ENCODE assay signal across 9 cellular contexts in the genomic region with DNA sequence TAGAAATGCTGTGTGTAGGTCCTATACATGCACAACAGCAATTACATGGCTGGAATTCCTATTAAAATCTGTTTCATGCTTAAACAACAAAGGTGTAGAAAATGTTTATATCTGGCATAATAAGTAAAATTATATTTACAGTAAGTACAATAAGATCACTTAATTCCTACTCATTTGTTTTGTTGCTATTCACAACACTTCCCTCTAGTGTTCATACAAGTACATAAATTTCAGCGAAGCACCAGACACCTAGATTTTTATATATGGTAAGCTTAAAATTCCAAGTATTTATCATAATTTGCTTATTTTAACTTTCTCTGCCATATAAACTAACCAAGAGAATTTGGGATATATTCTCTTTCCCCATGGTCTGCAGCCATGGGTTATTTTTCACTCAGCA. TPM values are rescaled to one million over a fixed set of nuclear protein-coding genes. Genes with fewer than 3 reads are reported as not detected.
A peak's percentile ranks its signal among the peaks of the same experiment; 100 is the strongest.
DNase-seq lines count a peak whose midpoint lies in the region; ATAC-seq, FAIRE-seq and TF ChIP-seq lines count a peak whose summit lies in the region.
"Had no signal": no experiment of that assay in that cellular context is flagged by ENCODE, and none has a peak within 500 bp of the region (broad histone marks: within the 10 kb centered on the region; RNA-seq: fewer than 3 reads in every experiment).

No MANE protein-coding gene starts in this region.

- H3K23ac ChIP-seq in IMR-90 (ENCODE audit: low read depth, low read length): no peak overlapping the region

- no peak overlapping the region for H3K18ac ChIP-seq in IMR-90 (ENCODE audit: low read depth, low read length)

- no peak overlapping the region for H3K27ac Mint-ChIP-seq in activated naive CD4-positive, alpha-beta T cell treated with anti-CD3 and anti-CD28 coated beads, Interleukin-2, amount 50 U/mL, for 72 hours
- H3K27ac Mint-ChIP-seq: GM23338 had no signal

- no CpG with 5 or more reads among the region's 1 CpG for WGBS in IMR-90 (ENCODE audit: extremely low coverage in 2 of 2, insufficient read length in 1 of 2), 2 experiments
- WGBS in HepG2 (ENCODE audit: low lambda C conversion rate): 33% methylated on average over 1 of the region's 1 CpG

- H4K91ac ChIP-seq in IMR-90 (ENCODE audit: insufficient read depth, low read depth, low read length): no peak overlapping the region

- H3K36me3 Mint-ChIP-seq in activated naive CD4-positive, alpha-beta T cell treated with anti-CD3 and anti-CD28 coated beads, Interleukin-2, amount 50 U/mL, for 72 hours: no peaks in the 10 kb centered on the region

- H2BK120ac ChIP-seq in IMR-90 (ENCODE audit: low read depth, low read length): no peak overlapping the region

- H3K4me3 ChIP-seq in IMR-90 (ENCODE audit: insufficient read depth, low read depth, low read length) (no peak overlapping the region), WI38 (ENCODE audit: low read depth, low read length) (no peak overlapping the region), HepG2 (replicated peaks in 1 of 3; ENCODE audit: insufficient read depth in 1 of 3, low read depth in 2 of 3, low read length in 3 of 3) (no peak overlapping the region), tibial artery (no peak overlapping the region)
- H3K4me3 ChIP-seq: GM23338 had no signal

- in situ Hi-C loops in IMR-90 (cut with MboI; ENCODE audit: low sequenced_read_pairs): loop anchor here (5.0 to 25.0 kb wide), 3 partner anchors 206 to 804 kb away; no protein-coding TSS in a partner anchor
- in situ Hi-C loops in HepG2 (cut with HindIII; ENCODE audit: extremely low pct_ligation_motif_present, low pct_unique_long_range_greater_than_20kb): no loop called here

- no peaks in the 10 kb centered on the region for H3K9me1 ChIP-seq in IMR-90 (ENCODE audit: insufficient read depth, low read length)

- H2BK20ac ChIP-seq in IMR-90 (ENCODE audit: low read depth, low read length): no peak overlapping the region

- FAIRE-seq in D721Med (lab: Jason Lieb, UNC) (no peak), HepG2 (lab: Jason Lieb, UNC) (no peak)

- no peaks in the 10 kb centered on the region for H3K9me3 ChIP-seq in IMR-90 (ENCODE audit: control insufficient read depth, insufficient read depth, low read length)
- no peaks in the 10 kb centered on the region for H3K9me3 ChIP-seq in HepG2 (ENCODE audit: low read length)
- no peaks in the 10 kb centered on the region for H3K9me3 ChIP-seq in tibial artery

- H3K56ac ChIP-seq in IMR-90 (ENCODE audit: extremely low read depth, insufficient read depth, low read length): no peak overlapping the region

- H3K27ac ChIP-seq in IMR-90 (ENCODE audit: insufficient read depth, low read length) (no peak overlapping the region), HepG2 (ENCODE audit: extremely low read length, insufficient read depth, low read length) (no peak overlapping the region), tibial artery (no peak overlapping the region)

- POLR2A ChIA-PET in IMR-90 (lab: Charles Lee; ENCODE audit: unreplicated experiment) (no interaction called here), HepG2 (lab: Yijun Ruan, JAX) (no interaction called here)

- TF ChIP-seq CTCF in D721Med (IDR thresholded peaks at IDR 0.05; ENCODE audit: insufficient read depth, missing control alignments) (peak; percentile 34), IMR-90 (conservative IDR thresholded peaks at IDR 0.05; ENCODE audit: low read depth, low read length) (peak; percentile 47), WI38 (IDR thresholded peaks at IDR 0.05; ENCODE audit: low read depth, low read length) (0 out of 2 replicates have a peak, but pooled peaks have one; percentile 6), HepG2 (CRISPR knock-in tag; IDR thresholded peaks at IDR 0.05) (no peak), tibial artery (IDR thresholded peaks at IDR 0.05) (no peak)

- H4K8ac ChIP-seq in IMR-90 (ENCODE audit: low read depth in 2 of 2, low read length in 2 of 2): no peak overlapping the region

- BruUV-seq in IMR-90 (replicated peaks; lab: Mats Ljungman, UMichigan): no TSS peak
- no TSS peak for BruUV-seq in HepG2 (replicated peaks; lab: Mats Ljungman, UMichigan)

- H2BK15ac ChIP-seq in IMR-90 (ENCODE audit: low read depth, low read length): no peak overlapping the region

- CTCF ChIA-PET in IMR-90 (lab: Yijun Ruan, JAX): interaction anchor here (0.6 to 1.3 kb wide), 7 partner anchors 10 to 501 kb away, joined by 3 read pairs; no protein-coding TSS in a partner anchor
- CTCF ChIA-PET in HepG2 (lab: Yijun Ruan, JAX; ENCODE audit: low intra/inter-chr PET ratio, low total read pairs): no interaction called here

- H4K5ac ChIP-seq in IMR-90 (ENCODE audit: low read depth, low read length): no peak overlapping the region

- H3K4me1 ChIP-seq in IMR-90 (ENCODE audit: control insufficient read depth, insufficient read depth, low read length) (0 out of 2 replicates have a peak, but pooled peaks cover 2% of the 10 kb centered on the region), HepG2 (ENCODE audit: insufficient read depth, low read length) (no peaks in the 10 kb centered on the region), tibial artery (peaks cover 0 to 31% (median 12%) of the 10 kb centered on the region in 4 donors)

- intact Hi-C loops in IMR-90 (cut with micrococcal nuclease): loop anchor here (5.0 kb wide), 1 partner anchor 521 kb away; no protein-coding TSS in a partner anchor
- intact Hi-C loops in HepG2 (cut with micrococcal nuclease; ENCODE audit: unreplicated experiment): loop anchor here (5.0 kb wide), 1 partner anchor 326 kb away; no protein-coding TSS in a partner anchor
- intact Hi-C loops in tibial artery (cut with DNase I; ENCODE audit: low total_unique reads): no loop called here

- H3K27me3 ChIP-seq in IMR-90 (ENCODE audit: control insufficient read depth, insufficient read depth, low read length) (peaks cover 2% of the 10 kb centered on the region; the same call in 1 of the 2 replicates), HepG2 (ENCODE audit: control insufficient read depth in 1 of 2, insufficient read depth in 2 of 2, low read length in 2 of 2) (no peaks in the 10 kb centered on the region), tibial artery (no peaks in the 10 kb centered on the region)

- peak; percentile 21; the same call in 1 of the 2 replicates for TF ChIP-seq RAD21 in IMR-90 (IDR thresholded peaks at IDR 0.05; ENCODE audit: low read length)
- TF ChIP-seq RAD21 in HepG2 (CRISPR knock-in tag; IDR thresholded peaks at IDR 0.05): no peak

- ATAC-seq in IMR-90 (ENCODE audit: low read depth): no peak
- ATAC-seq in HepG2: no peak
- no peak for ATAC-seq in HG03432 (IDR thresholded peaks at IDR 0.05; ENCODE audit: unreplicated experiment)
- ATAC-seq in activated naive CD4-positive, alpha-beta T cell treated with anti-CD3 and anti-CD28 coated beads, Interleukin-2, amount 50 U/mL, for 72 hours: no peak
- ATAC-seq: GM23338 had no signal

- H3K4me2 ChIP-seq in IMR-90 (ENCODE audit: low read depth, low read length) (no peak overlapping the region), HepG2 (ENCODE audit: low read depth, low read length) (no peak overlapping the region)
- H3K4me2 ChIP-seq: GM23338 had no signal

- no peak overlapping the region for H3K9ac ChIP-seq in IMR-90 (ENCODE audit: low read depth, low read length)
- no peak overlapping the region for H3K9ac ChIP-seq in HepG2 (ENCODE audit: insufficient read depth, low read depth, low read length)

- dilution Hi-C loops in IMR-90 (cut with HindIII; ENCODE audit: low sequenced_read_pairs, unreplicated experiment): no loop called here

- no peak overlapping the region for H2AK5ac ChIP-seq in IMR-90 (ENCODE audit: low read depth, low read length)

- H2AFZ ChIP-seq in IMR-90 (replicated peaks; ENCODE audit: low read length, poor library complexity) (no peak overlapping the region), HepG2 (ENCODE audit: low read length) (no peak overlapping the region)
- H2AFZ ChIP-seq: GM23338 had no signal

- no peak overlapping the region for H2BK5ac ChIP-seq in IMR-90 (ENCODE audit: low read depth, low read length, poor library complexity, severe bottlenecking)

- H3K14ac ChIP-seq in IMR-90 (replicated peaks; ENCODE audit: low read depth, low read length): no peak overlapping the region

- H3K79me1 ChIP-seq in IMR-90 (ENCODE audit: low read depth in 1 of 2, low read length in 2 of 2): no peaks in the 10 kb centered on the region

- H3K79me2 ChIP-seq in HepG2 (ENCODE audit: insufficient read depth, low read length): no peaks in the 10 kb centered on the region

- H4K20me1 ChIP-seq in IMR-90 (ENCODE audit: insufficient read depth, low read length) (no peaks in the 10 kb centered on the region), HepG2 (ENCODE audit: insufficient read depth, low read length) (no peaks in the 10 kb centered on the region)

- H3K9me3 Mint-ChIP-seq in activated naive CD4-positive, alpha-beta T cell treated with anti-CD3 and anti-CD28 coated beads, Interleukin-2, amount 50 U/mL, for 72 hours: no peaks in the 10 kb centered on the region
- H3K9me3 Mint-ChIP-seq: GM23338 had no signal

- no peak overlapping the region for H3K4ac ChIP-seq in IMR-90 (ENCODE audit: low read depth, low read length)

- no peak for TF ChIP-seq POLR2A in IMR-90 (IDR thresholded peaks at IDR 0.05; ENCODE audit: low read depth, low read length)
- TF ChIP-seq POLR2A in HepG2 (IDR thresholded peaks at IDR 0.05; ENCODE audit: insufficient read depth in 1 of 2, low read depth in 2 of 2, low read length in 2 of 2): no peak

- H3K36me3 ChIP-seq in IMR-90 (ENCODE audit: control insufficient read depth, insufficient read depth, low read length): no peaks in the 10 kb centered on the region
- H3K36me3 ChIP-seq in HepG2 (replicated peaks in 1 of 2; ENCODE audit: control insufficient read depth in 1 of 2, insufficient read depth in 2 of 2, low read length in 2 of 2): no peaks in the 10 kb centered on the region
- no peaks in the 10 kb centered on the region for H3K36me3 ChIP-seq in tibial artery

- DNase-seq in D721Med (ENCODE audit: insufficient read length, low spot score): no peak
- peak; percentile 43 for DNase-seq in IMR-90
- DNase-seq in HepG2 (ENCODE audit: low spot score): peak; percentile 7
- no peak for DNase-seq in tibial artery
- DNase-seq in activated naive CD4-positive, alpha-beta T cell treated with anti-CD3 and anti-CD28 coated beads, Interleukin-2, amount 50 U/mL, for 72 hours (ENCODE audit: low spot score in 2 of 2): no peak
- DNase-seq: stimulated activated CD4-positive, alpha-beta T cell treated with anti-CD3 and anti-CD28 coated beads, Interleukin-2, amount 100 ng/mL, for 24 hours had no signal

- no peak overlapping the region for H2AK9ac ChIP-seq in IMR-90 (replicated peaks; ENCODE audit: low read depth, low read length, poor library complexity)

- TF ChIP-seq EP300 in HepG2 (IDR thresholded peaks at IDR 0.05; ENCODE audit: low read depth in 2 of 2, low read length in 2 of 2): no peak
- no peak for TF ChIP-seq EP300 in HepG2 (CRISPR knock-in tag; IDR thresholded peaks at IDR 0.05; ENCODE audit: borderline replicate concordance)

RNA-seq across cellular contexts. Expression of a gene that starts 51.8 kb away (rescaled TPM):
- total RNA-seq in IMR-90 (2012; rRNA removed) (1.7 and 1.8 TPM in 2 replicates), HepG2 (2016; rRNA removed; fragmentation: Illumina TruSeq; extraction: Trizol) (not detected in 2 replicates)
- polyA plus RNA-seq in IMR-90 (2012; rRNA removed) (0.55 and 0.63 TPM in 2 replicates), HepG2 (2011; rRNA removed) (not detected in 2 replicates)
- polyA plus RNA-seq in IMR-90 (2012; cell fraction: cytosol; rRNA removed): 0.11 and 0.47 TPM in 2 replicates
- 0.18 and 1.1 TPM in 2 replicates for polyA plus RNA-seq in IMR-90 (2012; cell fraction: nucleus; rRNA removed; ENCODE audit: low replicate concordance)
- total RNA-seq in HepG2 (2016; cell fraction: cytosol; rRNA removed; fragmentation: Illumina TruSeq; extraction: Trizol; ENCODE audit: low read depth): not detected in 2 replicates
- 0.39 TPM in 1 of 2 replicates, not detected in the other for total RNA-seq in HepG2 (2016; cell fraction: insoluble cytoplasmic fraction; rRNA removed; fragmentation: Illumina TruSeq; extraction: Trizol)
- total RNA-seq in HepG2 (2016; cell fraction: membrane; rRNA removed; fragmentation: Illumina TruSeq; extraction: Trizol): not detected in 2 replicates
- total RNA-seq in HepG2 (2016; cell fraction: nucleus; rRNA removed; fragmentation: Illumina TruSeq; extraction: Trizol): not detected in 2 replicates
- not detected in 2 replicates for polyA plus RNA-seq in HepG2 (2011; cell fraction: cytosol; rRNA removed)
- not detected in 2 replicates for polyA plus RNA-seq in HepG2 (2011; cell fraction: nucleus; rRNA removed)
- polyA plus RNA-seq in HepG2 (2012): not detected in 2 replicates
- not detected in 2 replicates for polyA plus RNA-seq in HepG2 (2016; cell fraction: cytosol; fragmentation: Illumina TruSeq; extraction: Trizol; ENCODE audit: low read depth)
- polyA plus RNA-seq in HepG2 (2016; cell fraction: insoluble cytoplasmic fraction; fragmentation: Illumina TruSeq; extraction: Trizol; ENCODE audit: low read depth): not detected in 2 replicates
- not detected in 2 replicates for polyA plus RNA-seq in HepG2 (2016; cell fraction: membrane; fragmentation: Illumina TruSeq; extraction: Trizol; ENCODE audit: low read depth)
- polyA plus RNA-seq in HepG2 (2016; cell fraction: nucleus; fragmentation: Illumina TruSeq; extraction: Trizol; ENCODE audit: insufficient read depth, low read depth): not detected in 2 replicates
- polyA minus RNA-seq in HepG2 (2011; rRNA and poly(A)+ RNA removed; ENCODE audit: low replicate concordance): 10.7 TPM in 1 of 2 replicates, not detected in the other
- polyA minus RNA-seq in HepG2 (2011; cell fraction: cytosol; rRNA and poly(A)+ RNA removed): not detected in 2 replicates
- not detected in 2 replicates for polyA minus RNA-seq in HepG2 (2011; cell fraction: nucleus; rRNA and poly(A)+ RNA removed)
- total RNA-seq in activated naive CD4-positive, alpha-beta T cell treated with anti-CD3 and anti-CD28 coated beads, Interleukin-2, amount 50 U/mL, for 72 hours: 10 to 100 TPM; 50.5 to 53.7 TPM

Comparison
In these comparisons a context has a peak if more than half of its experiments do, and no peak if none do; other contexts are left out.
1. DNase-seq: peak in IMR-90 (single experiment) and HepG2 (single experiment); none in D721Med (single experiment), tibial artery (0 of 2) and activated naive CD4-positive, alpha-beta T cell treated with anti-CD3 and anti-CD28 coated beads, Interleukin-2, amount 50 U/mL, for 72 hours (0 of 2).
2. CTCF ChIP-seq: peak in D721Med (single experiment), IMR-90 (single experiment) and WI38 (single experiment); none in HepG2 (single experiment) and tibial artery (0 of 2).
3. RNA of a gene that starts 51.8 kb away (total RNA-seq): 50.5 to 53.7 TPM in activated naive CD4-positive, alpha-beta T cell treated with anti-CD3 and anti-CD28 coated beads, Interleukin-2, amount 50 U/mL, for 72 hours; 1.7 to 1.8 TPM in IMR-90 and 0.39 TPM in HepG2; every median in the first group is over 10 times any median in the second.